Comparison of ENCODE assay signal across 25 cellular contexts in genomic region chr3:156358232-156358631, GRCh38.
"Had no signal": no experiment of that assay in that cellular context is flagged by ENCODE, and none has a peak within 500 bp of the region (broad histone marks: within the 10 kb centered on the region; RNA-seq: fewer than 3 reads in every experiment).

No MANE protein-coding gene starts in this region.

- H3K36me3 Mint-ChIP-seq: activated naive CD8-positive, alpha-beta T cell treated with anti-CD3 and anti-CD28 coated beads for 36 hours had no signal

- H3K27ac Mint-ChIP-seq: activated B cell treated with CpG ODN at 0.5 μM for 24 hours; activated CD4-positive, alpha-beta T cell treated with anti-CD3 and anti-CD28 coated beads, Interleukin-2, amount 10 ng/mL, durations not matched to agents 24 days and 14 days; activated naive CD4-positive, alpha-beta T cell treated with anti-CD3 and anti-CD28 coated beads for 36 hours; activated naive CD8-positive, alpha-beta T cell treated with anti-CD3 and anti-CD28 coated beads for 36 hours; activated T-helper 17 cell treated with anti-CD3 and anti-CD28 coated beads, Interleukin-2, amount 50 U/mL, for 72 hours; IgD-negative memory B cell; T-helper 1 cell treated with Interleukin-12 subunit alpha and Interleukin-12 subunit beta and Interleukin-4 antibody, amounts not matched to agents 30 μg/mL and 1 μg/mL, for 36 hours had no signal

- ATAC-seq: activated T-helper 17 cell treated with anti-CD3 and anti-CD28 coated beads, Interleukin-2, amount 50 U/mL, for 72 hours; Panc1; Right ventricle myocardium inferior had no signal

- H3K4me3 ChIP-seq: MG63 had no signal

- H3K4me1 Mint-ChIP-seq: activated B cell treated with CpG ODN at 0.5 μM for 24 hours; activated CD4-positive, alpha-beta T cell treated with anti-CD3 and anti-CD28 coated beads, Interleukin-2, amount 10 ng/mL, durations not matched to agents 24 days and 14 days; activated naive CD8-positive, alpha-beta T cell treated with anti-CD3 and anti-CD28 coated beads for 36 hours; activated T-helper 17 cell treated with anti-CD3 and anti-CD28 coated beads, Interleukin-2, amount 50 U/mL, for 72 hours had no signal

- H3K27me3 Mint-ChIP-seq: activated naive CD8-positive, alpha-beta T cell treated with anti-CD3 and anti-CD28 coated beads for 36 hours had no signal

- H3K9me3 Mint-ChIP-seq: activated B cell treated with CpG ODN at 0.5 μM for 24 hours; activated CD4-positive, alpha-beta T cell treated with anti-CD3 and anti-CD28 coated beads, Interleukin-2, amount 10 ng/mL, durations not matched to agents 24 days and 14 days; activated naive CD4-positive, alpha-beta T cell treated with anti-CD3 and anti-CD28 coated beads for 36 hours; activated naive CD8-positive, alpha-beta T cell treated with anti-CD3 and anti-CD28 coated beads for 36 hours; activated T-helper 17 cell treated with anti-CD3 and anti-CD28 coated beads, Interleukin-2, amount 50 U/mL, for 72 hours; IgD-negative memory B cell; T-helper 1 cell treated with Interleukin-12 subunit alpha and Interleukin-12 subunit beta and Interleukin-4 antibody, amounts not matched to agents 30 μg/mL and 1 μg/mL, for 36 hours had no signal

- H3K9me3 ChIP-seq: MG63 had no signal

- DNase-seq: activated B cell treated with CpG ODN at 0.5 μM for 24 hours; activated CD4-positive, alpha-beta T cell treated with anti-CD3 and anti-CD28 coated beads for 1 hour; activated CD4-positive, alpha-beta T cell treated with anti-CD3 and anti-CD28 coated beads, Interleukin-2, amount 10 ng/mL, durations not matched to agents 24 days and 14 days; activated CD4-positive, alpha-beta T cell treated with anti-CD3 and anti-CD28 coated beads, Interleukin-2, amount 50 U/mL, for 48 hours; activated gamma-delta T cell; activated naive CD4-positive, alpha-beta T cell treated with anti-CD3 and anti-CD28 coated beads for 36 hours; activated naive CD8-positive, alpha-beta T cell treated with anti-CD3 and anti-CD28 coated beads for 36 hours; activated T-cell treated with anti-CD3 and anti-CD28 coated beads for 4 hours; activated T-cell treated with anti-CD3 and anti-CD28 coated beads, Interleukin-2, amount 50 U/mL, for 48 hours; anterior cingulate cortex; KG1; MG63; MV-4-11; NCI-H1092 treated with DMSO at 0.1 percent for 48 hours; NCI-H1436 treated with DMSO at 0.1 percent for 48 hours; NCI-H187; NCI-H2081; NCI-H510A treated with DMSO at 0.1 percent for 48 hours; NCI-H69; RPMI8226 had no signal

- H3K36me3 ChIP-seq: MG63 had no signal

- H3K4me3 Mint-ChIP-seq: activated B cell treated with CpG ODN at 0.5 μM for 24 hours; activated CD4-positive, alpha-beta T cell treated with anti-CD3 and anti-CD28 coated beads, Interleukin-2, amount 10 ng/mL, durations not matched to agents 24 days and 14 days; activated naive CD4-positive, alpha-beta T cell treated with anti-CD3 and anti-CD28 coated beads for 36 hours; activated naive CD8-positive, alpha-beta T cell treated with anti-CD3 and anti-CD28 coated beads for 36 hours; activated T-helper 17 cell treated with anti-CD3 and anti-CD28 coated beads, Interleukin-2, amount 50 U/mL, for 72 hours; IgD-negative memory B cell; T-helper 1 cell treated with Interleukin-12 subunit alpha and Interleukin-12 subunit beta and Interleukin-4 antibody, amounts not matched to agents 30 μg/mL and 1 μg/mL, for 36 hours had no signal

- H3K27me3 ChIP-seq: MG63 had no signal
